In genomic region chr9:131738838-131739191, GRCh38 we compare ENCODE assay signal across 8 cellular contexts. TPM values are rescaled to one million over a fixed set of nuclear protein-coding genes. Genes with fewer than 3 reads are reported as not detected.
A peak's percentile ranks its signal among the peaks of the same experiment; 100 is the strongest.
DNase-seq lines count a peak whose midpoint lies in the region; ATAC-seq and TF ChIP-seq lines count a peak whose summit lies in the region.

No MANE protein-coding gene starts in this region.

- in situ Hi-C loops in gastrocnemius medialis (cut with MboI; ENCODE audit: low sequenced_read_pairs in 4 of 4) = loop anchor here (10.0 to 25.0 kb wide), 2 partner anchors 84 to 377 kb away; no protein-coding TSS in a partner anchor

- H3K4me1 ChIP-seq in gastrocnemius medialis = peaks cover 56 to 59% of the 10 kb centered on the region in 2 donors

- peaks cover 35% of the 10 kb centered on the region for H3F3A ChIP-seq in SU-DHL-6 (ENCODE audit: insufficient read depth)

- H3K9me3 ChIP-seq in SU-DHL-6 (ENCODE audit: insufficient read depth, low read length) (no peaks in the 10 kb centered on the region), gastrocnemius medialis (no peaks in the 10 kb centered on the region)

- no peaks in the 10 kb centered on the region for H4K20me1 ChIP-seq in SU-DHL-6 (ENCODE audit: low read depth, low read length)

- peak overlapping the region; percentile 95 for H3K4me3 Mint-ChIP-seq in activated CD4-positive, alpha-beta T cell treated with anti-CD3 and anti-CD28 coated beads for 36 hours

- intact Hi-C loops in activated CD4-positive, alpha-beta T cell treated with anti-CD3 and anti-CD28 coated beads for 36 hours (cut with DNase I, micrococcal nuclease) = loop anchor here (1.0 to 10.0 kb wide), 5 partner anchors 10 to 614 kb away; partner anchors contain the start of gene NUP214 (in 1 of the 2)
- intact Hi-C loops in gastrocnemius medialis (cut with DNase I; ENCODE audit: low total_unique reads) = loop anchor here (10.0 kb wide), 1 partner anchor 344 kb away; the partner anchor contains the start of gene PRRC2B

- no peaks in the 10 kb centered on the region for H3K27me3 Mint-ChIP-seq in activated CD4-positive, alpha-beta T cell treated with anti-CD3 and anti-CD28 coated beads for 36 hours

- POLR2A ChIA-PET in activated CD4-positive, alpha-beta T cell treated with anti-CD3 and anti-CD28 coated beads for 36 hours (lab: Charles Lee) = interaction anchor here (1.2 to 1.4 kb wide), 2 partner anchors 61 to 148 kb away, joined by 3 to 5 read pairs; no protein-coding TSS in a partner anchor

- H2AFZ ChIP-seq in SU-DHL-6 (ENCODE audit: low read depth, low read length, severe bottlenecking) = no peak overlapping the region

- TF ChIP-seq CTCF in SU-DHL-6 (IDR thresholded peaks at IDR 0.05; ENCODE audit: insufficient read depth, low read length, poor library complexity, severe bottlenecking) = no peak
- TF ChIP-seq CTCF in fibroblast of the aortic adventitia (IDR thresholded peaks at IDR 0.05; ENCODE audit: insufficient read depth, low read length) = no peak
- no peak for TF ChIP-seq CTCF in gastrocnemius medialis (IDR thresholded peaks at IDR 0.05 in 4 of 5, conservative IDR thresholded peaks at IDR 0.05 in 1 of 5)

- peaks cover 31% of the 10 kb centered on the region for H3K36me3 Mint-ChIP-seq in activated CD4-positive, alpha-beta T cell treated with anti-CD3 and anti-CD28 coated beads for 36 hours (ENCODE audit: low read depth)

- TF ChIP-seq POLR2A in gastrocnemius medialis (IDR thresholded peaks at IDR 0.05) = no peak

- peak overlapping the region; percentile 95 for H3K27ac Mint-ChIP-seq in activated CD4-positive, alpha-beta T cell treated with anti-CD3 and anti-CD28 coated beads for 36 hours

- H3K4me1 Mint-ChIP-seq in activated CD4-positive, alpha-beta T cell treated with anti-CD3 and anti-CD28 coated beads for 36 hours = peaks cover 57% of the 10 kb centered on the region

- DNase-seq in activated CD4-positive, alpha-beta T cell treated with anti-CD3 and anti-CD28 coated beads for 36 hours = peak; percentile 48
- DNase-seq in activated CD4-positive, alpha-beta T cell treated with anti-CD3 and anti-CD28 coated beads for 1 hour = no peak
- DNase-seq in fibroblast of the aortic adventitia (ENCODE audit: low read depth) = no peak
- DNase-seq in gastrocnemius medialis = peak in 1 of 2 donors; percentile 31
- DNase-seq in NCI-H345 treated with DMSO at 0.1 percent for 48 hours (lab: John Stamatoyannopoulos, UW; ENCODE audit: unreplicated experiment) = no peak
- no peak for DNase-seq in DMS153 (lab: John Stamatoyannopoulos, UW)

- no peaks in the 10 kb centered on the region for H3K9me2 ChIP-seq in SU-DHL-6 (replicated peaks; ENCODE audit: insufficient read depth, low read length)

- peak overlapping the region; percentile 67 for H3K9ac ChIP-seq in SU-DHL-6 (ENCODE audit: low read length)

- H3K36me3 ChIP-seq in SU-DHL-6 (ENCODE audit: low read length) (no peaks in the 10 kb centered on the region), gastrocnemius medialis (no peaks in the 10 kb centered on the region)

- CTCF ChIA-PET in activated CD4-positive, alpha-beta T cell treated with anti-CD3 and anti-CD28 coated beads for 36 hours (lab: Charles Lee) = interaction anchor here (0.6 to 3.1 kb wide), 21 partner anchors 9 to 1677 kb away, joined by 3 to 29 read pairs (median 5); no protein-coding TSS in a partner anchor

- H3K27me3 ChIP-seq in SU-DHL-6 (ENCODE audit: low read length) = no peaks in the 10 kb centered on the region
- H3K27me3 ChIP-seq in gastrocnemius medialis = no peaks in the 10 kb centered on the region

- H3K4me3 ChIP-seq in SU-DHL-6 (ENCODE audit: insufficient read depth, low read length, poor library complexity, severe bottlenecking) (peak overlapping the region; percentile 81), fibroblast of the aortic adventitia (ENCODE audit: low read depth, low read length) (peak overlapping the region; percentile 67), gastrocnemius medialis (peak overlapping the region; percentile 54 to 92 (median 64))

- H3K79me2 ChIP-seq in SU-DHL-6 (ENCODE audit: insufficient read depth, low read length) = peaks cover 45% of the 10 kb centered on the region

- H3K27ac ChIP-seq in SU-DHL-6 (ENCODE audit: low read depth, low read length) (peak overlapping the region; percentile 99), gastrocnemius medialis (peak overlapping the region; percentile 76 to 90 (median 84))

- no peaks in the 10 kb centered on the region for H3K9me3 Mint-ChIP-seq in activated CD4-positive, alpha-beta T cell treated with anti-CD3 and anti-CD28 coated beads for 36 hours (ENCODE audit: low read depth)

- H3K4me2 ChIP-seq in SU-DHL-6 (ENCODE audit: low read depth, low read length, poor library complexity, severe bottlenecking) = peak overlapping the region; percentile 87

- peak; percentile 17 for ATAC-seq in activated CD4-positive, alpha-beta T cell treated with anti-CD3 and anti-CD28 coated beads for 36 hours
- ATAC-seq in gastrocnemius medialis (peak in 1 of 2 donors; percentile 5), GM19467 (IDR thresholded peaks at IDR 0.05; ENCODE audit: unreplicated experiment) (no peak)

RNA-seq across cellular contexts. Expression of gene RAPGEF1, which starts 1.1 kb away (rescaled TPM):
- 100 to 1,000 TPM in 1 of 2 experiments, 10 to 100 TPM in 1; 86.7 to 108 TPM for total RNA-seq in activated CD4-positive, alpha-beta T cell treated with anti-CD3 and anti-CD28 coated beads for 36 hours
- total RNA-seq in fibroblast of the aortic adventitia (ENCODE audit: low replicate concordance) (20.2 and 33.7 TPM in 2 replicates), gastrocnemius medialis (100 to 1,000 TPM; 123 to 296 (median 217) TPM)
